16 cellular contexts compared by ENCODE assay signal in genomic region chr2:217151509-217152206, GRCh38.
"Had no signal": no experiment of that assay in that cellular context is flagged by ENCODE, and none has a peak within 500 bp of the region (broad histone marks: within the 10 kb centered on the region; RNA-seq: fewer than 3 reads in every experiment).

No MANE protein-coding gene starts in this region.

- ATAC-seq: stimulated activated naive CD8-positive, alpha-beta T cell treated with anti-CD3 and anti-CD28 coated beads, Interleukin-15, amount 100 ng/mL, for 72 hours had no signal

- H3K4me1 ChIP-seq: uterus had no signal

- DNase-seq: activated CD4-positive, alpha-beta T cell treated with anti-CD3 and anti-CD28 coated beads, Interleukin-2, amount 50 U/mL, for 48 hours; activated CD4-positive, CD25-positive, alpha-beta regulatory T cell treated with anti-CD3 and anti-CD28 coated beads, Interleukin-2, amount 50 U/mL, for 72 hours; activated gamma-delta T cell treated with Interleukin-2 at 50 U/mL for 16 hours; activated naive CD8-positive, alpha-beta T cell treated with anti-CD3 and anti-CD28 coated beads for 36 hours; activated T-cell treated with anti-CD3 and anti-CD28 coated beads, Interleukin-2, amount 50 U/mL, for 48 hours; brain microvascular endothelial cell; dermis blood vessel endothelial cell; immature natural killer cell; left cardiac atrium; mammary epithelial cell; nephron progenitor cell; stimulated activated CD4-positive, alpha-beta T cell treated with anti-CD3 and anti-CD28 coated beads, Interleukin-4, amount 100 ng/mL, for 24 hours; stimulated activated naive CD8-positive, alpha-beta T cell treated with anti-CD3 and anti-CD28 coated beads, Interleukin-15, amount 100 ng/mL, for 72 hours; T-helper 9 cell; uterus had no signal

- H3K4me3 ChIP-seq: thoracic aorta, uterus had no signal

- H3K27ac ChIP-seq: brain microvascular endothelial cell, thoracic aorta, uterus had no signal

- H3K27me3 ChIP-seq: brain microvascular endothelial cell, uterus had no signal

- H3K36me3 ChIP-seq: brain microvascular endothelial cell, thoracic aorta, uterus had no signal

- H3K9me3 ChIP-seq: thoracic aorta, uterus had no signal
